In the genomic region with DNA sequence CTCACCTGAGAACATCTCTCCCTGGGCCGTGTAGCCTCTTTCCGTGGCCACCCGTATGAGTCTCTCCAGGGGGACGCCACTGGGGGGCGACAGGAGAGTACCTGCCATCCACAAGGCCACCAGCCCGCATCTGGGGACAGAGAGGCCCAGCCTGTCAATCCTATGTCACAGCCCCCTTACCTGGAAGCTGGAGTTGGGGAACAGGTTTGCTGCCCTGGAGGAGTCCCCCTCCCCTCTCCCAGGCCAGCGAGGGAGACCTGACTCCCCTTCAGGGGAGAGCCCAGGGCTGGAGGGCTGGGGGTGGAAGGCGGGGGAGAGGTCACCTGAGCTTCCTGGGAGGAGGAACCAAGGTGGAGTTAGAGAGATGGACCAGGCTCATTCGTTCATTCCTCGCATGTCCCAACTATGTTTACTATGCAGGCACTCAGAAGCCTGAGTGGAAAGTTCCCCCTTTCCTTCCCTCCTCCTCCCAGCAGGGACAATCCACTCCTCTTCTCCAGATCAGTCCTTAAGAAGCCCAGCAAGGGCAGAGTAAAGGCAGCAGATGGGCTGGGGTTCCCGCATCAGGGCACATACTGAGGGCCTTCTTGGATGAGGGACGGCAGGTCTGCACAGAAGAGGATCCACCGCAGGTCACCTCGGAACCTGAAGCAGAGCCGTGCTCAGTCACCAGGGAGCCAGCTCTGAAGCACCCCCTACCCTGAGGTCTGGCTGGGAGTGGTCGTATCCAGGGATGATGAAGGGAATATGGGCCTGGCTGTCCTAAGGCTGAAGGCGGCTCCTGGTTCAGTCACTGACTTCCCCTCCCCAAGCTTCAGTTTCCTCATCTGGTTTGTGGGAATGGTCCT, we compare ENCODE assay signal across 12 cellular contexts. TPM values are rescaled to one million over a fixed set of nuclear protein-coding genes. Genes with fewer than 3 reads are reported as not detected.
A peak's percentile ranks its signal among the peaks of the same experiment; 100 is the strongest.
DNase-seq lines count a peak whose midpoint lies in the region; ATAC-seq, FAIRE-seq and TF ChIP-seq lines count a peak whose summit lies in the region.
"Had no signal": no experiment of that assay in that cellular context is flagged by ENCODE, and none has a peak within 500 bp of the region (broad histone marks: within the 10 kb centered on the region; RNA-seq: fewer than 3 reads in every experiment).

No MANE protein-coding gene starts in this region.

- H3K27ac ChIP-seq in HUES48 (ENCODE audit: low read depth, low read length) (peak overlapping the region; percentile 37), GM12878 (ENCODE audit: control insufficient read depth, insufficient read depth) (no peak overlapping the region), mesodermal cell (ENCODE audit: low read depth, low read length, severe bottlenecking) (peak overlapping the region; percentile 87), brain microvascular endothelial cell (no peak overlapping the region)

- H2AFZ ChIP-seq in GM12878 (ENCODE audit: control insufficient read depth, low read depth, low read length) = no peak overlapping the region

- no peak overlapping the region for H3K9ac ChIP-seq in HUES48 (ENCODE audit: low read depth, low read length)
- no peak overlapping the region for H3K9ac ChIP-seq in GM12878 (ENCODE audit: control insufficient read depth, insufficient read depth, low read length)

- CTCF ChIA-PET in Caco-2 (lab: Charles Lee) (interaction anchor here (0.8 to 1.1 kb wide), 5 partner anchors 33 to 141 kb away, joined by 3 to 8 read pairs (median 3); a partner anchor contains a TSS), GM12878 (lab: Yijun Ruan, JAX) (interaction anchor here (0.6 to 4.5 kb wide), 7 partner anchors 11 to 590 kb away, joined by 3 to 26 read pairs (median 3); no protein-coding TSS in a partner anchor)

- FAIRE-seq in GM12878 (lab: Jason Lieb, UNC) = no peak

- H3K4me2 ChIP-seq in GM12878 (ENCODE audit: control insufficient read depth, insufficient read depth) = no peak overlapping the region

- peaks cover 62% of the 10 kb centered on the region for H3K36me3 Mint-ChIP-seq in Caco-2 (ENCODE audit: insufficient read depth, unreplicated experiment)
- H3K36me3 Mint-ChIP-seq in T-helper 2 cell treated with Interferon-gamma antibody and Interleukin-4, amounts not matched to agents 5 μg/mL and 100 μg/mL, for 36 hours (ENCODE audit: low read depth) = peaks cover 2% of the 10 kb centered on the region

- TF ChIP-seq RAD21 in GM12878 (IDR thresholded peaks at IDR 0.05; ENCODE audit: insufficient read depth, low read depth, low read length) = peak; percentile 44

- H3K36me3 ChIP-seq in Caco-2 (ENCODE audit: control insufficient read depth, insufficient read depth, low read length) (peaks cover 1% of the 10 kb centered on the region; the same call in 1 of the 2 replicates), HUES48 (ENCODE audit: control insufficient read depth, insufficient read depth, low read length) (peaks cover 10% of the 10 kb centered on the region), GM12878 (ENCODE audit: control insufficient read depth in 2 of 2, insufficient read depth in 2 of 2, low read length in 1 of 2) (no peaks in the 10 kb centered on the region; a peak in 3 of 4 replicates), mesodermal cell (ENCODE audit: control insufficient read depth, insufficient read depth, low read length) (peaks cover 13% of the 10 kb centered on the region), brain microvascular endothelial cell (replicated peaks) (peaks cover 4% of the 10 kb centered on the region)

- no peaks in the 10 kb centered on the region for H4K20me1 ChIP-seq in GM12878 (ENCODE audit: control insufficient read depth, insufficient read depth)

- WGBS in GM12878 (ENCODE audit: insufficient coverage, insufficient replicate concordance, low lambda C conversion rate, missing lambda C conversion rate) = 68% methylated on average over 17 of the region's 17 CpGs
- 72 to 81% methylated on average over 12 to 13 of the region's 17 CpGs for WGBS in mesodermal cell (ENCODE audit: insufficient coverage in 2 of 2), 2 experiments

- BruUV-seq in Caco-2 (replicated peaks; lab: Mats Ljungman, UMichigan) = no TSS peak
- no TSS peak for BruUV-seq in GM12878 (replicated peaks; lab: Mats Ljungman, UMichigan)

- DNase-seq in Caco-2 (peak; percentile 75), GM12878 (ENCODE audit: low read depth, low spot score) (no peak), brain microvascular endothelial cell (no peak), occipital lobe (lab: John Stamatoyannopoulos, UW) (no peak)
- DNase-seq in T-helper 2 cell treated with Interferon-gamma antibody and Interleukin-4, amounts not matched to agents 5 μg/mL and 100 μg/mL, for 36 hours (ENCODE audit: low spot score) = no peak
- DNase-seq in activated effector memory CD4-positive, alpha-beta T cell treated with anti-CD3 and anti-CD28 coated beads, Interleukin-2, amount 50 U/mL, for 16 hours = no peak
- DNase-seq: NCI-H2081 treated with DMSO at 0.1 percent for 48 hours had no signal

- ATAC-seq in GM12878 = peak; percentile 44

- H3K4me1 ChIP-seq in Caco-2 (peaks cover 27% of the 10 kb centered on the region), HUES48 (ENCODE audit: control insufficient read depth, insufficient read depth, low read length) (peaks cover 7% of the 10 kb centered on the region), GM12878 (ENCODE audit: control insufficient read depth, insufficient read depth, low read length) (peaks cover 8% of the 10 kb centered on the region), mesodermal cell (ENCODE audit: control insufficient read depth, insufficient read depth, low read length, poor library complexity, severe bottlenecking) (peaks cover 21% of the 10 kb centered on the region)

- H3K4me3 Mint-ChIP-seq in Caco-2 (ENCODE audit: unreplicated experiment) = peak overlapping the region; percentile 30
- no peak overlapping the region for H3K4me3 Mint-ChIP-seq in T-helper 2 cell treated with Interferon-gamma antibody and Interleukin-4, amounts not matched to agents 5 μg/mL and 100 μg/mL, for 36 hours

- in situ Hi-C loops in GM12878 (cut with MboI) = no loop called here
- in situ Hi-C loops in brain microvascular endothelial cell (cut with HindIII; ENCODE audit: low pct_ligation_motif_present, low sequenced_read_pairs) = no loop called here

- H3K27me3 ChIP-seq in Caco-2 (replicated peaks; ENCODE audit: control insufficient read depth, insufficient read depth, low read length) (no peaks in the 10 kb centered on the region), HUES48 (ENCODE audit: control insufficient read depth, insufficient read depth, low read length) (no peaks in the 10 kb centered on the region), GM12878 (replicated peaks in 1 of 2; ENCODE audit: control insufficient read depth in 2 of 2, insufficient read depth in 2 of 2, low read length in 1 of 2) (no peaks in the 10 kb centered on the region), brain microvascular endothelial cell (replicated peaks) (no peaks in the 10 kb centered on the region)

- H3K27me3 Mint-ChIP-seq in Caco-2 (ENCODE audit: insufficient read depth, unreplicated experiment) = no peaks in the 10 kb centered on the region
- H3K27me3 Mint-ChIP-seq in T-helper 2 cell treated with Interferon-gamma antibody and Interleukin-4, amounts not matched to agents 5 μg/mL and 100 μg/mL, for 36 hours (ENCODE audit: low read depth) = no peaks in the 10 kb centered on the region

- H3K27ac Mint-ChIP-seq in Caco-2 (ENCODE audit: unreplicated experiment) = peak overlapping the region; percentile 86
- H3K27ac Mint-ChIP-seq in T-helper 2 cell treated with Interferon-gamma antibody and Interleukin-4, amounts not matched to agents 5 μg/mL and 100 μg/mL, for 36 hours = no peak overlapping the region

- H3K79me2 ChIP-seq in GM12878 (ENCODE audit: control insufficient read depth, insufficient read depth, low read length) = peaks cover 20% of the 10 kb centered on the region

- peak; percentile 37 to 41 for TF ChIP-seq CTCF in Caco-2 (IDR thresholded peaks at IDR 0.05; ENCODE audit: insufficient read depth in 1 of 2, low read depth in 1 of 2, low read length in 1 of 2, severe bottlenecking in 1 of 2, unreplicated experiment in 1 of 2)
- peak; percentile 25 to 36 (median 32); a peak in 4 of 6 replicates for TF ChIP-seq CTCF in GM12878 (IDR thresholded peaks at IDR 0.05 in 2 of 3, conservative IDR thresholded peaks at IDR 0.05 in 1 of 3; ENCODE audit: control insufficient read depth in 2 of 3, extremely low read depth in 1 of 3, insufficient read depth in 1 of 3, low read depth in 3 of 3, low read length in 3 of 3)
- no peak for TF ChIP-seq CTCF in brain microvascular endothelial cell (IDR thresholded peaks at IDR 0.05; ENCODE audit: low read depth, low read length, missing control alignments)

- H3K4me3 ChIP-seq in Caco-2 (ENCODE audit: low read depth, low read length) (no peak overlapping the region), HUES48 (ENCODE audit: low read depth, low read length) (no peak overlapping the region), GM12878 (no peak overlapping the region), mesodermal cell (ENCODE audit: extremely low read depth, insufficient read depth, low read length, poor library complexity, severe bottlenecking) (no peak overlapping the region), brain microvascular endothelial cell (ENCODE audit: low read depth, low read length) (no peak overlapping the region)

- no peak for TF ChIP-seq EP300 in GM12878 (IDR thresholded peaks at IDR 0.05; ENCODE audit: borderline replicate concordance in 1 of 2, control insufficient read depth in 1 of 2, low read depth in 2 of 2, low read length in 2 of 2)

- RAD21 ChIA-PET in GM12878 (lab: Charles Lee; ENCODE audit: unreplicated experiment) = interaction anchor here (1.1 to 16.3 kb wide), 6 partner anchors 10 to 81 kb away, joined by 3 to 291 read pairs (median 6); a partner anchor contains a TSS

- intact Hi-C loops in Caco-2 (cut with micrococcal nuclease; ENCODE audit: unreplicated experiment) = no loop called here
- intact Hi-C loops in GM12878 (cut with micrococcal nuclease; ENCODE audit: unreplicated experiment) = no loop called here

- H3K4me1 Mint-ChIP-seq in Caco-2 (ENCODE audit: low read depth, unreplicated experiment) = peaks cover 16% of the 10 kb centered on the region
- H3K4me1 Mint-ChIP-seq in T-helper 2 cell treated with Interferon-gamma antibody and Interleukin-4, amounts not matched to agents 5 μg/mL and 100 μg/mL, for 36 hours (ENCODE audit: low read depth) = peaks cover 14% of the 10 kb centered on the region

- no peak for TF ChIP-seq POLR2A in GM12878 (IDR thresholded peaks at IDR 0.05; ENCODE audit: low read depth, low read length)

- SMC1A ChIA-PET in GM12878 (lab: Charles Lee; ENCODE audit: uncharacterized antibody, unreplicated experiment) = interaction anchor here (0.6 to 2.1 kb wide), 9 partner anchors 8 to 339 kb away, joined by 3 to 7 read pairs (median 4); a partner anchor contains a TSS

- H3K9me3 ChIP-seq in Caco-2 (no peaks in the 10 kb centered on the region), HUES48 (ENCODE audit: control insufficient read depth, insufficient read depth, low read length) (no peaks in the 10 kb centered on the region), GM12878 (replicated peaks; ENCODE audit: control insufficient read depth, insufficient read depth, low read length) (no peaks in the 10 kb centered on the region), mesodermal cell (ENCODE audit: control insufficient read depth, low read length) (no peaks in the 10 kb centered on the region)

- POLR2A ChIA-PET in Caco-2 (lab: Charles Lee) = interaction anchor here (0.6 to 1.9 kb wide), 5 partner anchors 9 to 428 kb away, joined by 3 to 10 read pairs (median 5); a partner anchor contains a TSS
- POLR2A ChIA-PET in GM12878 (lab: Charles Lee) = interaction anchor here (1.2 to 2.1 kb wide), 2 partner anchors 10 to 33 kb away, joined by 4 to 6 read pairs; a partner anchor contains a TSS

- H3K9me3 Mint-ChIP-seq in Caco-2 (ENCODE audit: unreplicated experiment) = no peaks in the 10 kb centered on the region
- H3K9me3 Mint-ChIP-seq in T-helper 2 cell treated with Interferon-gamma antibody and Interleukin-4, amounts not matched to agents 5 μg/mL and 100 μg/mL, for 36 hours = no peaks in the 10 kb centered on the region

RNA-seq across cellular contexts. Expression of a gene that starts 5.5 kb away (rescaled TPM):
- total RNA-seq in Caco-2 (2022) (28.0 and 29.2 TPM in 2 replicates), GM12878 (2014; rRNA removed) (2.9 and 5.4 TPM in 2 replicates), GM12878 (2014; rRNA removed; fragmentation: Illumina TruSeq; extraction: Trizol) (2.3 and 3.0 TPM in 2 replicates), GM12878 (2021) (22.9 and 26.2 TPM in 2 replicates), occipital lobe (0.31 TPM)
- total RNA-seq in GM12878 (2013; cell fraction: nucleolus; rRNA removed) = 5.8 and 6.1 TPM in 2 replicates
- 8.6 TPM for polyA plus RNA-seq in GM12878 (2011; ENCODE audit: low read depth)
- polyA plus RNA-seq in GM12878 (2011; rRNA removed) (4.0 and 10.0 TPM in 2 replicates), GM12878 (2014; fragmentation: Illumina TruSeq; extraction: Trizol) (15.5 and 15.7 TPM in 2 replicates), GM12878 (2014; fragmentation: Nextera tagmentation; extraction: Ambion mirVana) (1 to 10 TPM; 4.7 to 8.2 TPM), GM12878 (2014; rRNA removed) (12.2 and 13.3 TPM in 2 replicates), GM12878 (2016; fragmentation: Nextera tagmentation; extraction: Ambion mirVana) (10 to 100 TPM; 16.1 to 20.8 TPM)
- 14.0 and 17.0 TPM in 2 replicates for polyA plus RNA-seq in GM12878 (2011; cell fraction: cytosol; rRNA removed)
- 39.1 and 41.7 TPM in 2 replicates for polyA plus RNA-seq in GM12878 (2011; cell fraction: nucleus; rRNA removed)
- 18.6 and 20.0 TPM in 2 replicates for polyA plus RNA-seq in GM12878 (2012)
- 7.2 and 10.9 TPM in 2 replicates for polyA minus RNA-seq in GM12878 (2011; rRNA and poly(A)+ RNA removed)
- polyA minus RNA-seq in GM12878 (2011; cell fraction: cytosol; rRNA and poly(A)+ RNA removed) = 11.7 and 13.5 TPM in 2 replicates
- 4.5 and 7.3 TPM in 2 replicates for polyA minus RNA-seq in GM12878 (2011; cell fraction: nucleus; rRNA and poly(A)+ RNA removed)
- 17.0 TPM for polyA plus RNA-seq in mesodermal cell (2013, experiment 1 of 2)
- polyA plus RNA-seq in mesodermal cell (2013, experiment 2 of 2) = 18.0 TPM

RNA-seq across cellular contexts. Expression of a gene that starts 6.2 kb away (rescaled TPM):
- total RNA-seq in Caco-2 (2022) (133 and 134 TPM in 2 replicates), GM12878 (2014; rRNA removed) (260 and 299 TPM in 2 replicates), GM12878 (2014; rRNA removed; fragmentation: Illumina TruSeq; extraction: Trizol) (130 and 137 TPM in 2 replicates), GM12878 (2021) (186 and 196 TPM in 2 replicates), occipital lobe (17.0 TPM)
- total RNA-seq in GM12878 (2013; cell fraction: nucleolus; rRNA removed) = 37.6 and 39.8 TPM in 2 replicates
- polyA plus RNA-seq in GM12878 (2011; ENCODE audit: low read depth) = 42.1 TPM
- polyA plus RNA-seq in GM12878 (2011; rRNA removed) (115 and 219 TPM in 2 replicates), GM12878 (2014; fragmentation: Illumina TruSeq; extraction: Trizol) (164 and 166 TPM in 2 replicates), GM12878 (2014; fragmentation: Nextera tagmentation; extraction: Ambion mirVana) (10 to 100 TPM; 14.8 to 32.8 TPM), GM12878 (2014; rRNA removed) (297 and 367 TPM in 2 replicates), GM12878 (2016; fragmentation: Nextera tagmentation; extraction: Ambion mirVana) (100 to 1,000 TPM; 241 to 257 TPM)
- 158 and 310 TPM in 2 replicates for polyA plus RNA-seq in GM12878 (2011; cell fraction: cytosol; rRNA removed)
- polyA plus RNA-seq in GM12878 (2011; cell fraction: nucleus; rRNA removed) = 351 and 467 TPM in 2 replicates
- polyA plus RNA-seq in GM12878 (2012) = 117 and 145 TPM in 2 replicates
- polyA minus RNA-seq in GM12878 (2011; rRNA and poly(A)+ RNA removed) = 181 and 241 TPM in 2 replicates
- polyA minus RNA-seq in GM12878 (2011; cell fraction: cytosol; rRNA and poly(A)+ RNA removed) = 81.0 and 81.1 TPM in 2 replicates
- 63.2 and 95.8 TPM in 2 replicates for polyA minus RNA-seq in GM12878 (2011; cell fraction: nucleus; rRNA and poly(A)+ RNA removed)
- polyA plus RNA-seq in mesodermal cell (2013, experiment 1 of 2) = 157 TPM
- polyA plus RNA-seq in mesodermal cell (2013, experiment 2 of 2) = 138 TPM

RNA-seq across cellular contexts. Expression of a gene that starts 27.9 kb away (rescaled TPM):
- total RNA-seq in Caco-2 (2022) (28.5 and 31.2 TPM in 2 replicates), GM12878 (2014; rRNA removed) (4.7 and 5.3 TPM in 2 replicates), GM12878 (2014; rRNA removed; fragmentation: Illumina TruSeq; extraction: Trizol) (3.5 and 3.9 TPM in 2 replicates), GM12878 (2021) (6.3 and 6.5 TPM in 2 replicates), occipital lobe (10.0 TPM)
- 11.3 and 11.4 TPM in 2 replicates for total RNA-seq in GM12878 (2013; cell fraction: nucleolus; rRNA removed)
- 1.8 TPM for polyA plus RNA-seq in GM12878 (2011; ENCODE audit: low read depth)
- polyA plus RNA-seq in GM12878 (2011; rRNA removed) (3.7 and 6.4 TPM in 2 replicates), GM12878 (2014; fragmentation: Illumina TruSeq; extraction: Trizol) (1.7 and 3.3 TPM in 2 replicates), GM12878 (2014; fragmentation: Nextera tagmentation; extraction: Ambion mirVana) (under 1 TPM; 0.03 to 0.26 TPM), GM12878 (2014; rRNA removed) (6.0 and 7.6 TPM in 2 replicates), GM12878 (2016; fragmentation: Nextera tagmentation; extraction: Ambion mirVana) (1 to 10 TPM; 1.3 to 3.5 TPM)
- 7.6 and 8.9 TPM in 2 replicates for polyA plus RNA-seq in GM12878 (2011; cell fraction: cytosol; rRNA removed)
- polyA plus RNA-seq in GM12878 (2011; cell fraction: nucleus; rRNA removed) = 9.1 and 9.6 TPM in 2 replicates
- 2.7 and 5.2 TPM in 2 replicates for polyA plus RNA-seq in GM12878 (2012)
- 7.5 and 13.9 TPM in 2 replicates for polyA minus RNA-seq in GM12878 (2011; rRNA and poly(A)+ RNA removed)
- 3.3 and 4.1 TPM in 2 replicates for polyA minus RNA-seq in GM12878 (2011; cell fraction: cytosol; rRNA and poly(A)+ RNA removed)
- polyA minus RNA-seq in GM12878 (2011; cell fraction: nucleus; rRNA and poly(A)+ RNA removed) = 4.6 and 7.2 TPM in 2 replicates
- polyA plus RNA-seq in mesodermal cell (2013, experiment 1 of 2) = 11.5 TPM
- 9.0 TPM for polyA plus RNA-seq in mesodermal cell (2013, experiment 2 of 2)

RNA-seq across cellular contexts. Expression of a gene that starts 28.1 kb away (rescaled TPM):
- 30.9 and 35.7 TPM in 2 replicates for total RNA-seq in Caco-2 (2022)
- 81.3 and 99.4 TPM in 2 replicates for total RNA-seq in GM12878 (2013; cell fraction: nucleolus; rRNA removed)
- total RNA-seq in GM12878 (2014; rRNA removed) = 22.5 and 26.7 TPM in 2 replicates
- total RNA-seq in GM12878 (2014; rRNA removed; fragmentation: Illumina TruSeq; extraction: Trizol) = 13.2 and 13.6 TPM in 2 replicates
- 30.4 and 38.8 TPM in 2 replicates for total RNA-seq in GM12878 (2021)
- polyA plus RNA-seq in GM12878 (2011; ENCODE audit: low read depth) = 9.5 TPM
- polyA plus RNA-seq in GM12878 (2011; rRNA removed) = 16.9 and 30.1 TPM in 2 replicates
- polyA plus RNA-seq in GM12878 (2011; cell fraction: cytosol; rRNA removed) = 48.9 and 66.7 TPM in 2 replicates
- polyA plus RNA-seq in GM12878 (2011; cell fraction: nucleus; rRNA removed) = 172 and 176 TPM in 2 replicates
- 25.5 and 26.6 TPM in 2 replicates for polyA plus RNA-seq in GM12878 (2012)
- 2.5 and 7.6 TPM in 2 replicates for polyA plus RNA-seq in GM12878 (2014; fragmentation: Illumina TruSeq; extraction: Trizol)
- under 1 TPM; 0.39 to 0.57 TPM for polyA plus RNA-seq in GM12878 (2014; fragmentation: Nextera tagmentation; extraction: Ambion mirVana)
- polyA plus RNA-seq in GM12878 (2014; rRNA removed) = 34.8 and 37.1 TPM in 2 replicates
- 10 to 100 TPM; 16.5 to 17.2 TPM for polyA plus RNA-seq in GM12878 (2016; fragmentation: Nextera tagmentation; extraction: Ambion mirVana)
- polyA minus RNA-seq in GM12878 (2011; rRNA and poly(A)+ RNA removed) = 24.6 and 48.4 TPM in 2 replicates
- polyA minus RNA-seq in GM12878 (2011; cell fraction: cytosol; rRNA and poly(A)+ RNA removed) = 19.1 and 21.4 TPM in 2 replicates
- 42.6 and 47.6 TPM in 2 replicates for polyA minus RNA-seq in GM12878 (2011; cell fraction: nucleus; rRNA and poly(A)+ RNA removed)
- 28.6 TPM for polyA plus RNA-seq in mesodermal cell (2013, experiment 1 of 2)
- 31.7 TPM for polyA plus RNA-seq in mesodermal cell (2013, experiment 2 of 2)
- 28.2 TPM for total RNA-seq in occipital lobe

RNA-seq across cellular contexts. Expression of a gene that starts 30.5 kb away (rescaled TPM):
- 1.1 and 1.3 TPM in 2 replicates for total RNA-seq in Caco-2 (2022)
- total RNA-seq in GM12878 (2013; cell fraction: nucleolus; rRNA removed) = 2.6 and 3.0 TPM in 2 replicates
- 0.33 and 0.40 TPM in 2 replicates for total RNA-seq in GM12878 (2014; rRNA removed)
- total RNA-seq in GM12878 (2014; rRNA removed; fragmentation: Illumina TruSeq; extraction: Trizol) = not detected in 2 replicates
- total RNA-seq in GM12878 (2021) = 0.92 TPM in 1 of 2 replicates, not detected in the other
- not detected for polyA plus RNA-seq in GM12878 (2011; ENCODE audit: low read depth)
- 0.16 and 0.39 TPM in 2 replicates for polyA plus RNA-seq in GM12878 (2011; rRNA removed)
- polyA plus RNA-seq in GM12878 (2011; cell fraction: cytosol; rRNA removed) = 0.52 TPM in 1 of 2 replicates, not detected in the other
- 0.63 and 1.2 TPM in 2 replicates for polyA plus RNA-seq in GM12878 (2011; cell fraction: nucleus; rRNA removed)
- polyA plus RNA-seq in GM12878 (2012) = 0.49 and 0.74 TPM in 2 replicates
- polyA plus RNA-seq in GM12878 (2014; fragmentation: Illumina TruSeq; extraction: Trizol) = not detected in 2 replicates
- polyA plus RNA-seq in GM12878 (2014; fragmentation: Nextera tagmentation; extraction: Ambion mirVana) = 1 to 10 TPM; 1.4 to 1.6 TPM
- 0.36 TPM in 1 of 2 replicates, not detected in the other for polyA plus RNA-seq in GM12878 (2014; rRNA removed)
- 1 to 10 TPM; 1.6 to 2.7 TPM for polyA plus RNA-seq in GM12878 (2016; fragmentation: Nextera tagmentation; extraction: Ambion mirVana)
- polyA minus RNA-seq in GM12878 (2011; rRNA and poly(A)+ RNA removed) = not detected in 2 replicates
- not detected in 2 replicates for polyA minus RNA-seq in GM12878 (2011; cell fraction: cytosol; rRNA and poly(A)+ RNA removed)
- polyA minus RNA-seq in GM12878 (2011; cell fraction: nucleus; rRNA and poly(A)+ RNA removed) = 0.97 TPM in 1 of 2 replicates, not detected in the other
- polyA plus RNA-seq in mesodermal cell (2013, experiment 1 of 2) = 1.5 TPM
- 3.5 TPM for polyA plus RNA-seq in mesodermal cell (2013, experiment 2 of 2)
- not detected for total RNA-seq in occipital lobe
- total RNA-seq: activated CD8-positive, alpha-beta memory T cell treated with anti-CD3 and anti-CD28 coated beads for 36 hours; renal cortical epithelial cell; subcutaneous adipose tissue had no signal

Comparison
In these comparisons a context has a peak if more than half of its experiments do, and no peak if none do; other contexts are left out.
1. DNase-seq: peak in Caco-2 (2 of 2); none in GM12878 (single experiment), brain microvascular endothelial cell (single experiment), occipital lobe (single experiment), T-helper 2 cell treated with Interferon-gamma antibody and Interleukin-4, amounts not matched to agents 5 μg/mL and 100 μg/mL, for 36 hours (single experiment) and activated effector memory CD4-positive, alpha-beta T cell treated with anti-CD3 and anti-CD28 coated beads, Interleukin-2, amount 50 U/mL, for 16 hours (single experiment).
2. H3K27ac ChIP-seq: peak in HUES48 (single experiment) and mesodermal cell (single experiment); none in GM12878 (single experiment) and brain microvascular endothelial cell (single experiment).